8 cellular contexts compared by ENCODE assay signal in the genomic region with DNA sequence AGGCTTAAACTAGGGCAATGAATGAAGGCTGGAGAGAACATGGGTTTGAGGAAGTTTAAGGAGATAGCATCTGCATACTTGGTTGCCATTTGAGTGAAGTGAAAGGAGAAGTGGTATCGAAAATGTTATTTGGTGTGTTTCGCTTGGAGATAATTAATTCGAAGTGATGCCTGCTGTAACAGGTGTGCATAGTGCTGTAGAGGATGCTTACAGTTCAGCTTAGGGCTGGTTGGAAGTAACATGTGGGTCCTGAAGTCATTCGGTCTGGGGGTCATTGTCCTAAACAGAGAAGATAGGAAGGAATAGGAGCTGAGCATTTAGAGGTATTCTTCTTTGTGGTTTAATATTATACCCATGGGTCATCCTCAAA. TPM values are rescaled to one million over a fixed set of nuclear protein-coding genes. Genes with fewer than 3 reads are reported as not detected.
A peak's percentile ranks its signal among the peaks of the same experiment; 100 is the strongest.
DNase-seq lines count a peak whose midpoint lies in the region; ATAC-seq lines count a peak whose summit lies in the region.

No MANE protein-coding gene starts in this region.

- no peak overlapping the region for H3K23ac ChIP-seq in neuronal stem cell (ENCODE audit: low read depth, low read length, poor library complexity)

- H3K79me1 ChIP-seq in neuronal stem cell (ENCODE audit: low read depth, low read length) = no peaks in the 10 kb centered on the region

- no peak overlapping the region for H2BK5ac ChIP-seq in neuronal stem cell (ENCODE audit: low read length)

- DNase-seq in NCI-H510A treated with DMSO at 0.1 percent for 48 hours (lab: John Stamatoyannopoulos, UW) (peak; percentile 83), NCI-H510A (lab: John Stamatoyannopoulos, UW) (no peak), NOMO-1 treated with DMSO at 0.1 percent for 48 hours (lab: John Stamatoyannopoulos, UW; ENCODE audit: unreplicated experiment) (peak; percentile 87), neuronal stem cell (ENCODE audit: low spot score) (no peak), ureter (ENCODE audit: low spot score) (no peak)
- no peak for DNase-seq in stimulated activated CD4-positive, alpha-beta T cell treated with anti-CD3 and anti-CD28 coated beads, Interleukin-2, amount 100 ng/mL, for 48 hours

- no peak overlapping the region for H2AK5ac ChIP-seq in neuronal stem cell (ENCODE audit: low read depth, low read length)

- peak overlapping the region; percentile 80 for H3K4me3 ChIP-seq in endocrine pancreas (ENCODE audit: control insufficient read depth, insufficient read depth, low read length)
- no peak overlapping the region for H3K4me3 ChIP-seq in neuronal stem cell (ENCODE audit: low read length in 2 of 2)

- no peak overlapping the region for H2BK12ac ChIP-seq in neuronal stem cell (ENCODE audit: low read length)

- peak overlapping the region; percentile 95 for H2AFZ ChIP-seq in neuronal stem cell (ENCODE audit: low read length)

- no peak overlapping the region for H4K91ac ChIP-seq in neuronal stem cell (ENCODE audit: low read depth, low read length, poor library complexity)

- H3K9me3 ChIP-seq in endocrine pancreas (ENCODE audit: control insufficient read depth, low read length) = no peaks in the 10 kb centered on the region
- H3K9me3 ChIP-seq in neuronal stem cell (replicated peaks in 1 of 2; ENCODE audit: control insufficient read depth in 2 of 2, insufficient read depth in 1 of 2, low read depth in 1 of 2, low read length in 2 of 2) = no peaks in the 10 kb centered on the region

- peak; percentile 68 for ATAC-seq in HG02759 (IDR thresholded peaks at IDR 0.05; ENCODE audit: unreplicated experiment)

- H3K9ac ChIP-seq in endocrine pancreas (ENCODE audit: control insufficient read depth, insufficient read depth, low read length) (no peak overlapping the region), neuronal stem cell (ENCODE audit: low read depth, low read length, poor library complexity) (no peak overlapping the region)

- no peaks in the 10 kb centered on the region for H3K4me1 ChIP-seq in endocrine pancreas (ENCODE audit: control insufficient read depth, insufficient read depth, low read length)
- H3K4me1 ChIP-seq in neuronal stem cell (ENCODE audit: control insufficient read depth in 2 of 2, insufficient read depth in 1 of 2, low read depth in 1 of 2, low read length in 2 of 2) = peaks cover 0 to 4% of the 10 kb centered on the region in 2 donors

- no peak overlapping the region for H2BK120ac ChIP-seq in neuronal stem cell (ENCODE audit: low read depth, low read length)

- H3K27me3 ChIP-seq in endocrine pancreas (ENCODE audit: control insufficient read depth, insufficient read depth, low read length) = no peaks in the 10 kb centered on the region
- no peaks in the 10 kb centered on the region for H3K27me3 ChIP-seq in neuronal stem cell (ENCODE audit: control insufficient read depth in 3 of 3, insufficient read depth in 3 of 3, low read depth in 1 of 3, low read length in 3 of 3)

- no peak overlapping the region for H3K14ac ChIP-seq in neuronal stem cell (ENCODE audit: low read length)

- peak overlapping the region; percentile 99 for H3K4me2 ChIP-seq in neuronal stem cell (ENCODE audit: insufficient read depth, low read length, poor library complexity, severe bottlenecking)

- no peak overlapping the region for H3K27ac ChIP-seq in neuronal stem cell (replicated peaks; ENCODE audit: low read length)

- H3K36me3 ChIP-seq in endocrine pancreas (ENCODE audit: control insufficient read depth, insufficient read depth, low read length) = no peaks in the 10 kb centered on the region
- H3K36me3 ChIP-seq in neuronal stem cell (replicated peaks in 1 of 2; ENCODE audit: control insufficient read depth in 2 of 2, insufficient read depth in 2 of 2, low read length in 2 of 2) = peaks cover 25 to 65% of the 10 kb centered on the region in 2 donors

- H3K18ac ChIP-seq in neuronal stem cell (ENCODE audit: low read length) = no peak overlapping the region

- WGBS in neuronal stem cell (ENCODE audit: extremely low coverage in 2 of 2, insufficient read length in 2 of 2, insufficient replicate concordance in 1 of 2), 2 donors = no CpG with 5 or more reads among the region's 4 CpGs

- no peak overlapping the region for H2BK15ac ChIP-seq in neuronal stem cell (ENCODE audit: low read length)

- H3K4ac ChIP-seq in neuronal stem cell (ENCODE audit: low read length) = no peak overlapping the region

- H4K8ac ChIP-seq in neuronal stem cell (ENCODE audit: low read depth, low read length) = no peak overlapping the region

RNA-seq across cellular contexts. Expression of gene NUDT17, which starts 0.3 kb away (rescaled TPM):
- polyA plus RNA-seq in neuronal stem cell (2013, experiment 1 of 2) = 3.9 TPM
- polyA plus RNA-seq in neuronal stem cell (2013, experiment 2 of 2) = 3.9 TPM
- total RNA-seq in ureter = 6.7 TPM

RNA-seq across cellular contexts. Expression of gene PIAS3, which starts 13.8 kb away (rescaled TPM):
- 56.5 TPM for polyA plus RNA-seq in neuronal stem cell (2013, experiment 1 of 2)
- 54.9 TPM for polyA plus RNA-seq in neuronal stem cell (2013, experiment 2 of 2)
- 70.4 TPM for total RNA-seq in ureter

RNA-seq across cellular contexts. Expression of gene POLR3C, which starts 21.1 kb away (rescaled TPM):
- polyA plus RNA-seq in neuronal stem cell (2013, experiment 1 of 2) = 12.8 TPM
- polyA plus RNA-seq in neuronal stem cell (2013, experiment 2 of 2) = 12.3 TPM
- 38.1 TPM for total RNA-seq in ureter

RNA-seq across cellular contexts. Expression of gene RNF115, which starts 21.2 kb away (rescaled TPM):
- 7.6 TPM for polyA plus RNA-seq in neuronal stem cell (2013, experiment 1 of 2)
- polyA plus RNA-seq in neuronal stem cell (2013, experiment 2 of 2) = 7.9 TPM
- 28.3 TPM for total RNA-seq in ureter

RNA-seq across cellular contexts. Expression of gene ANKRD35, which starts 40.5 kb away (rescaled TPM):
- polyA plus RNA-seq in neuronal stem cell (2013, experiment 1 of 2) = 2.1 TPM
- polyA plus RNA-seq in neuronal stem cell (2013, experiment 2 of 2) = 2.2 TPM
- total RNA-seq in ureter = 4.2 TPM

Comparison
In these comparisons a context has a peak if more than half of its experiments do, and no peak if none do; other contexts are left out.
1. DNase-seq: peak in NCI-H510A treated with DMSO at 0.1 percent for 48 hours (single experiment) and NOMO-1 treated with DMSO at 0.1 percent for 48 hours (single experiment); none in NCI-H510A (single experiment), neuronal stem cell (single experiment), ureter (single experiment) and stimulated activated CD4-positive, alpha-beta T cell treated with anti-CD3 and anti-CD28 coated beads, Interleukin-2, amount 100 ng/mL, for 48 hours (0 of 2).